ENCODE assay signal across 12 cellular contexts in genomic region chr7:98755138-98755898, GRCh38.
DNase-seq lines count a peak whose midpoint lies in the region; ATAC-seq, FAIRE-seq and TF ChIP-seq lines count a peak whose summit lies in the region.
"Had no signal": no experiment of that assay in that cellular context is flagged by ENCODE, and none has a peak within 500 bp of the region (broad histone marks: within the 10 kb centered on the region; RNA-seq: fewer than 3 reads in every experiment).

No MANE protein-coding gene starts in this region.

- no peak for TF ChIP-seq EP300 in HepG2 (IDR thresholded peaks at IDR 0.05; ENCODE audit: low read depth in 2 of 2, low read length in 2 of 2)
- TF ChIP-seq EP300 in HepG2 (CRISPR knock-in tag; IDR thresholded peaks at IDR 0.05; ENCODE audit: borderline replicate concordance), result no peak

- no TSS peak for BruUV-seq in HepG2 (replicated peaks; lab: Mats Ljungman, UMichigan)

- no peaks in the 10 kb centered on the region for H3K4me1 ChIP-seq in SJCRH30
- H3K4me1 ChIP-seq in HepG2 (ENCODE audit: insufficient read depth, low read length), result no peaks in the 10 kb centered on the region
- H3K4me1 ChIP-seq in upper lobe of right lung, result no peaks in the 10 kb centered on the region
- H3K4me1 ChIP-seq: testis had no signal

- no peak for TF ChIP-seq RAD21 in HepG2 (CRISPR knock-in tag; IDR thresholded peaks at IDR 0.05)

- H3K9me3 ChIP-seq in SJCRH30 (replicated peaks) (0 out of 2 replicates have a peak, but pooled peaks cover 3% of the 10 kb centered on the region), HepG2 (ENCODE audit: low read length) (no peaks in the 10 kb centered on the region), upper lobe of right lung (no peaks in the 10 kb centered on the region)
- H3K9me3 ChIP-seq: testis had no signal

- no peak for TF ChIP-seq POLR2A in HepG2 (IDR thresholded peaks at IDR 0.05; ENCODE audit: insufficient read depth in 1 of 2, low read depth in 2 of 2, low read length in 2 of 2)

- ATAC-seq in HepG2 (peak; percentile 62), HG02798 (IDR thresholded peaks at IDR 0.05; ENCODE audit: poor library complexity, unreplicated experiment) (no peak), upper lobe of right lung (no peak)

- DNase-seq in Daoy (ENCODE audit: low read depth) (peak; percentile 51), GM13976 (ENCODE audit: low spot score) (peak; percentile 61), SJCRH30 (peak; percentile 19 to 26), HepG2 (ENCODE audit: low spot score) (no peak), upper lobe of right lung (no peak), HuH-7.5 (ENCODE audit: low spot score) (no peak)
- DNase-seq: activated CD4-positive, CD25-positive, alpha-beta regulatory T cell; cortex of kidney; NCI-H1105; NCI-H526; testis had no signal

- H3K27ac ChIP-seq in SJCRH30, result no peak overlapping the region
- no peak overlapping the region for H3K27ac ChIP-seq in HepG2 (ENCODE audit: extremely low read length, insufficient read depth, low read length)
- H3K27ac ChIP-seq in upper lobe of right lung, result no peak overlapping the region
- H3K27ac ChIP-seq: testis had no signal

- TF ChIP-seq CTCF in GM13976 (IDR thresholded peaks at IDR 0.05; ENCODE audit: borderline replicate concordance, control extremely low read depth, extremely low read depth, insufficient read depth, missing control alignments) (peak; percentile 25), HepG2 (CRISPR knock-in tag; IDR thresholded peaks at IDR 0.05) (peak; percentile 69), upper lobe of right lung (IDR thresholded peaks at IDR 0.05) (no peak)

- no peak overlapping the region for H3K4me2 ChIP-seq in HepG2 (ENCODE audit: low read depth, low read length)

- POLR2A ChIA-PET in HepG2 (lab: Yijun Ruan, JAX), result no interaction called here

- 60% methylated on average over 2 of the region's 10 CpGs for WGBS in HepG2 (ENCODE audit: low lambda C conversion rate)

- H3K79me2 ChIP-seq in HepG2 (ENCODE audit: insufficient read depth, low read length), result no peaks in the 10 kb centered on the region

- CTCF ChIA-PET in HepG2 (lab: Yijun Ruan, JAX; ENCODE audit: low intra/inter-chr PET ratio, low total read pairs), result no interaction called here

- in situ Hi-C loops in GM13976 (cut with MboI; ENCODE audit: low sequenced_read_pairs, unreplicated experiment), result no loop called here
- in situ Hi-C loops in HepG2 (cut with HindIII; ENCODE audit: extremely low pct_ligation_motif_present, low pct_unique_long_range_greater_than_20kb), result no loop called here

- H3K9ac ChIP-seq in HepG2 (ENCODE audit: insufficient read depth, low read depth, low read length), result no peak overlapping the region

- no peak overlapping the region for H2AFZ ChIP-seq in HepG2 (ENCODE audit: low read length)

- no peaks in the 10 kb centered on the region for H3K36me3 ChIP-seq in SJCRH30
- no peaks in the 10 kb centered on the region for H3K36me3 ChIP-seq in HepG2 (replicated peaks in 1 of 2; ENCODE audit: control insufficient read depth in 1 of 2, insufficient read depth in 2 of 2, low read length in 2 of 2)
- H3K36me3 ChIP-seq in upper lobe of right lung, result no peaks in the 10 kb centered on the region

- H3K27me3 ChIP-seq in SJCRH30, result no peaks in the 10 kb centered on the region
- H3K27me3 ChIP-seq in HepG2 (ENCODE audit: control insufficient read depth in 1 of 2, insufficient read depth in 2 of 2, low read length in 2 of 2), result peaks cover 2 to 4% of the 10 kb centered on the region in 2 experiments; a peak in 1 of 5 replicates
- H3K27me3 ChIP-seq in upper lobe of right lung, result no peaks in the 10 kb centered on the region
- H3K27me3 ChIP-seq: testis had no signal

- no peaks in the 10 kb centered on the region for H4K20me1 ChIP-seq in HepG2 (ENCODE audit: insufficient read depth, low read length)

- intact Hi-C loops in HepG2 (cut with micrococcal nuclease; ENCODE audit: unreplicated experiment), result no loop called here
- intact Hi-C loops in upper lobe of right lung (cut with DNase I), result no loop called here

- H3K4me3 ChIP-seq in SJCRH30 (no peak overlapping the region), HepG2 (replicated peaks in 1 of 3; ENCODE audit: insufficient read depth in 1 of 3, low read depth in 2 of 3, low read length in 3 of 3) (no peak overlapping the region), upper lobe of right lung (no peak overlapping the region)
- H3K4me3 ChIP-seq: testis had no signal

- FAIRE-seq in HepG2 (lab: Jason Lieb, UNC), result no peak

TF ChIP-seq in HepG2, 621 proteins besides CTCF, POLR2A, EP300 and RAD21:
- TF ChIP-seq ZNF431 (CRISPR knock-in tag; IDR thresholded peaks at IDR 0.05; ENCODE audit: borderline replicate concordance, low read depth) (no peak), STAG1 (CRISPR knock-in tag; IDR thresholded peaks at IDR 0.05) (peak; percentile 61)

Comparison
In these comparisons a context has a peak if more than half of its experiments do, and no peak if none do; other contexts are left out.
1. DNase-seq: peak in Daoy (single experiment), GM13976 (single experiment) and SJCRH30 (2 of 2); none in HepG2 (single experiment), upper lobe of right lung (single experiment) and HuH-7.5 (single experiment).